ENCODE assay signal across 8 cellular contexts in genomic region chr6:36679043-36679821, GRCh38. TPM values are rescaled to one million over a fixed set of nuclear protein-coding genes. Genes with fewer than 3 reads are reported as not detected.
DNase-seq lines count a peak whose midpoint lies in the region; ATAC-seq and TF ChIP-seq lines count a peak whose summit lies in the region.

No MANE protein-coding gene starts in this region.

- H3K9ac ChIP-seq in OCI-LY1 (ENCODE audit: low read length) = peak overlapping the region; percentile 48; the same call in 1 of the 2 replicates

- DNase-seq in NCI-H2029 (lab: John Stamatoyannopoulos, UW) (peak; percentile 57), NCI-H2029 treated with DMSO at 0.1 percent for 48 hours (lab: John Stamatoyannopoulos, UW) (no peak), left cardiac atrium (peak; percentile 85), psoas muscle (peak; percentile 86 to 95), GM13976 (ENCODE audit: low spot score) (no peak)

- no peaks in the 10 kb centered on the region for H3K79me2 ChIP-seq in OCI-LY1 (ENCODE audit: insufficient read depth, low read length)

- intact Hi-C loops in left cardiac atrium (cut with DNase I) = no loop called here
- intact Hi-C loops in psoas muscle (cut with DNase I) = loop anchor here in 1 of 2 donors (2.0 kb wide), 1 partner anchor 54 kb away; no protein-coding TSS in a partner anchor

- H2AFZ ChIP-seq in OCI-LY1 (ENCODE audit: low read length) = no peak overlapping the region

- TF ChIP-seq CTCF in OCI-LY1 (IDR thresholded peaks at IDR 0.05; ENCODE audit: low read length) (no peak), psoas muscle (IDR thresholded peaks at IDR 0.05) (no peak), GM13976 (IDR thresholded peaks at IDR 0.05; ENCODE audit: borderline replicate concordance, control extremely low read depth, extremely low read depth, insufficient read depth, missing control alignments) (no peak)

- in situ Hi-C loops in GM13976 (cut with MboI; ENCODE audit: low sequenced_read_pairs, unreplicated experiment) = no loop called here

- no peaks in the 10 kb centered on the region for H4K20me1 ChIP-seq in OCI-LY1 (ENCODE audit: insufficient read depth, low read length)

- peak; percentile 32 to 43 for ATAC-seq in left cardiac atrium
- ATAC-seq in psoas muscle = peak; percentile 54 to 76 (median 62)
- ATAC-seq in HG02571 (IDR thresholded peaks at IDR 0.05; ENCODE audit: unreplicated experiment) = no peak

- H3K27me3 ChIP-seq in OCI-LY1 (ENCODE audit: insufficient read depth, low read length) (no peaks in the 10 kb centered on the region), psoas muscle (ENCODE audit: insufficient read depth in 3 of 3, low read length in 2 of 3) (no peaks in the 10 kb centered on the region)

- no peaks in the 10 kb centered on the region for H3K9me2 ChIP-seq in OCI-LY1 (ENCODE audit: low read depth, low read length)

- 0 out of 2 replicates have a peak, but pooled peaks cover 3% of the 10 kb centered on the region for H3F3A ChIP-seq in OCI-LY1 (ENCODE audit: insufficient read depth, low read length)

- H3K27ac ChIP-seq in OCI-LY1 (ENCODE audit: low read depth, low read length, poor library complexity, severe bottlenecking) (no peak overlapping the region), adipose tissue (ENCODE audit: low read depth, low read length) (peak overlapping the region; percentile 13), psoas muscle (peak overlapping the region; percentile 99)

- H3K9me3 ChIP-seq in OCI-LY1 (ENCODE audit: low read length) (no peaks in the 10 kb centered on the region), psoas muscle (no peaks in the 10 kb centered on the region)

- H3K4me2 ChIP-seq in OCI-LY1 (ENCODE audit: low read length) = peak overlapping the region; percentile 75

- H3K4me1 ChIP-seq in OCI-LY1 (ENCODE audit: insufficient read depth, low read length, severe bottlenecking) (peaks cover 60% of the 10 kb centered on the region), psoas muscle (peaks cover 39% of the 10 kb centered on the region)

- H3K36me3 ChIP-seq in OCI-LY1 (ENCODE audit: insufficient read depth, low read length) (no peaks in the 10 kb centered on the region), psoas muscle (ENCODE audit: insufficient read depth in 1 of 2, low read depth in 1 of 2) (peaks cover 0 to 26% of the 10 kb centered on the region in 2 donors)

- H3K4me3 ChIP-seq in OCI-LY1 (ENCODE audit: low read depth, low read length, poor library complexity, severe bottlenecking) (peak overlapping the region; percentile 58), psoas muscle (peak overlapping the region; percentile 91)

- WGBS in adipose tissue, 3 donors = 1% methylated on average over 54 to 60 of the region's 60 CpGs
- WGBS in psoas muscle, 3 donors = 1% methylated on average over 54 to 60 of the region's 60 CpGs

RNA-seq across cellular contexts. Expression of gene CDKN1A, which starts 0.7 kb away (rescaled TPM):
- 100 to 1,000 TPM in 2 of 3 donors, 10 to 100 TPM in 1; 92.4 to 540 (median 441) TPM for polyA plus RNA-seq in adipose tissue
- total RNA-seq in left cardiac atrium = 10 to 100 TPM; 31.5 to 83.0 TPM
- total RNA-seq in psoas muscle = 100 to 1,000 TPM in 3 of 4 donors, 10 to 100 TPM in 1; 39.2 to 666 (median 157) TPM
- polyA plus RNA-seq in psoas muscle = 100 to 1,000 TPM; 130 to 415 (median 273) TPM

RNA-seq across cellular contexts. Expression of gene RAB44, which starts 18.4 kb away (rescaled TPM):
- polyA plus RNA-seq in adipose tissue = under 1 TPM; 0.07 to 0.19 (median 0.11) TPM
- total RNA-seq in left cardiac atrium = under 1 TPM; 0.05 to 0.12 TPM
- under 1 TPM in 1 of 4 donors, not detected in 3; 0.06 TPM for total RNA-seq in psoas muscle
- under 1 TPM in 1 of 3 donors, not detected in 2; 0.01 TPM for polyA plus RNA-seq in psoas muscle

Comparison
In these comparisons a context has a peak if more than half of its experiments do, and no peak if none do; other contexts are left out.
1. DNase-seq: peak in NCI-H2029 (single experiment), left cardiac atrium (single experiment) and psoas muscle (2 of 2); none in NCI-H2029 treated with DMSO at 0.1 percent for 48 hours (single experiment) and GM13976 (single experiment).